Comparison of ENCODE assay signal across 15 cellular contexts in genomic region chr7:57204411-57204811, GRCh38.
"Had no signal": no experiment of that assay in that cellular context is flagged by ENCODE, and none has a peak within 500 bp of the region (broad histone marks: within the 10 kb centered on the region; RNA-seq: fewer than 3 reads in every experiment).

No MANE protein-coding gene starts in this region.

- ATAC-seq: effector memory CD8-positive, alpha-beta T cell; gastroesophageal sphincter; mucosa of descending colon; naive thymus-derived CD8-positive, alpha-beta T cell; right cardiac atrium; stimulated activated naive B cell treated with anti-CD40 and anti-IgM and Interleukin-4, amounts not matched to agents 10 μg/mL and 1 μg/mL and 100 μg/mL, for 72 hours; stimulated activated naive CD8-positive, alpha-beta T cell treated with anti-CD3 and anti-CD28 coated beads, Interleukin-15, amount 100 ng/mL, for 72 hours had no signal

- DNase-seq: effector memory CD8-positive, alpha-beta T cell; esophagus squamous epithelium; foreskin fibroblast; glutamatergic neuron; left ventricle myocardium inferior; naive thymus-derived CD8-positive, alpha-beta T cell; stimulated activated CD4-positive, alpha-beta T cell treated with anti-CD3 and anti-CD28 coated beads, Interleukin-2, amount 100 ng/mL, for 24 hours; stimulated activated CD4-positive, alpha-beta T cell treated with anti-CD3 and anti-CD28 coated beads, Interleukin-4, amount 100 ng/mL, for 4 hours; stimulated activated naive B cell treated with anti-CD40 and anti-IgM and Interleukin-4, amounts not matched to agents 10 μg/mL and 1 μg/mL and 100 μg/mL, for 72 hours; stimulated activated naive CD8-positive, alpha-beta T cell treated with anti-CD3 and anti-CD28 coated beads, Interleukin-15, amount 100 ng/mL, for 72 hours had no signal

- H3K4me1 Mint-ChIP-seq: naive thymus-derived CD8-positive, alpha-beta T cell; stimulated activated naive B cell treated with anti-CD40 and anti-IgM and Interleukin-4, amounts not matched to agents 10 μg/mL and 1 μg/mL and 100 μg/mL, for 72 hours; stimulated activated naive CD8-positive, alpha-beta T cell treated with anti-CD3 and anti-CD28 coated beads, Interleukin-15, amount 100 ng/mL, for 72 hours had no signal

- H3K27me3 Mint-ChIP-seq: dendritic cell treated with granulocyte-macrophage colony-stimulating factor and Interleukin-4, amounts not matched to agents 40 ng/mL and 50 ng/mL, for 4 days; effector memory CD8-positive, alpha-beta T cell; progenitor cell of endocrine pancreas; stimulated activated naive B cell treated with anti-CD40 and anti-IgM and Interleukin-4, amounts not matched to agents 10 μg/mL and 1 μg/mL and 100 μg/mL, for 72 hours; stimulated activated naive CD8-positive, alpha-beta T cell treated with anti-CD3 and anti-CD28 coated beads, Interleukin-15, amount 100 ng/mL, for 72 hours had no signal

- H3K27ac Mint-ChIP-seq: dendritic cell treated with granulocyte-macrophage colony-stimulating factor and Interleukin-4, amounts not matched to agents 40 ng/mL and 50 ng/mL, for 4 days; effector memory CD8-positive, alpha-beta T cell; naive thymus-derived CD8-positive, alpha-beta T cell; progenitor cell of endocrine pancreas; stimulated activated naive B cell treated with anti-CD40 and anti-IgM and Interleukin-4, amounts not matched to agents 10 μg/mL and 1 μg/mL and 100 μg/mL, for 72 hours; stimulated activated naive CD8-positive, alpha-beta T cell treated with anti-CD3 and anti-CD28 coated beads, Interleukin-15, amount 100 ng/mL, for 72 hours had no signal

- H3K4me3 Mint-ChIP-seq: dendritic cell treated with granulocyte-macrophage colony-stimulating factor and Interleukin-4, amounts not matched to agents 40 ng/mL and 50 ng/mL, for 4 days; effector memory CD8-positive, alpha-beta T cell; naive thymus-derived CD8-positive, alpha-beta T cell; stimulated activated naive B cell treated with anti-CD40 and anti-IgM and Interleukin-4, amounts not matched to agents 10 μg/mL and 1 μg/mL and 100 μg/mL, for 72 hours; stimulated activated naive CD8-positive, alpha-beta T cell treated with anti-CD3 and anti-CD28 coated beads, Interleukin-15, amount 100 ng/mL, for 72 hours had no signal
